ENCODE assay signal across 25 cellular contexts in genomic region chr7:152528612-152529011, GRCh38.
"Had no signal": no experiment of that assay in that cellular context is flagged by ENCODE, and none has a peak within 500 bp of the region (broad histone marks: within the 10 kb centered on the region; RNA-seq: fewer than 3 reads in every experiment).

No MANE protein-coding gene starts in this region.

- H3K36me3 Mint-ChIP-seq: activated naive CD8-positive, alpha-beta T cell had no signal

- H3K27me3 Mint-ChIP-seq: activated CD4-positive, alpha-beta T cell treated with anti-CD3 and anti-CD28 coated beads, Interleukin-2, amount 10 ng/mL, durations not matched to agents 7 days and 5 days; activated CD8-positive, alpha-beta T cell treated with anti-CD3 and anti-CD28 coated beads for 36 hours; activated naive CD8-positive, alpha-beta T cell; activated T-helper 17 cell treated with anti-CD3 and anti-CD28 coated beads, Interleukin-2, amount 50 U/mL, for 72 hours; dendritic cell treated with granulocyte-macrophage colony-stimulating factor and Interleukin-4, amounts not matched to agents 40 ng/mL and 50 ng/mL, for 4 days had no signal

- H3K9me3 Mint-ChIP-seq: activated CD4-positive, alpha-beta T cell treated with anti-CD3 and anti-CD28 coated beads, Interleukin-2, amount 10 ng/mL, durations not matched to agents 7 days and 5 days; activated CD8-positive, alpha-beta T cell treated with anti-CD3 and anti-CD28 coated beads for 36 hours; activated T-cell treated with anti-CD3 and anti-CD28 coated beads, Interleukin-2, amount 50 U/mL, for 4 hours; activated T-helper 17 cell treated with anti-CD3 and anti-CD28 coated beads, Interleukin-2, amount 50 U/mL, for 72 hours; central memory CD8-positive, alpha-beta T cell; dendritic cell treated with granulocyte-macrophage colony-stimulating factor and Interleukin-4, amounts not matched to agents 40 ng/mL and 50 ng/mL, for 4 days had no signal

- H3K27ac Mint-ChIP-seq: activated CD4-positive, alpha-beta T cell treated with anti-CD3 and anti-CD28 coated beads for 36 hours; activated CD4-positive, alpha-beta T cell treated with anti-CD3 and anti-CD28 coated beads, Interleukin-2, amount 10 ng/mL, durations not matched to agents 7 days and 5 days; activated CD8-positive, alpha-beta T cell treated with anti-CD3 and anti-CD28 coated beads for 36 hours; activated naive CD8-positive, alpha-beta T cell; activated T-helper 17 cell treated with anti-CD3 and anti-CD28 coated beads, Interleukin-2, amount 50 U/mL, for 72 hours; dendritic cell treated with granulocyte-macrophage colony-stimulating factor and Interleukin-4, amounts not matched to agents 40 ng/mL and 50 ng/mL, for 4 days; endodermal cell had no signal

- H3K4me3 Mint-ChIP-seq: activated CD4-positive, alpha-beta T cell treated with anti-CD3 and anti-CD28 coated beads for 36 hours; activated CD4-positive, alpha-beta T cell treated with anti-CD3 and anti-CD28 coated beads, Interleukin-2, amount 10 ng/mL, durations not matched to agents 7 days and 5 days; activated CD8-positive, alpha-beta T cell treated with anti-CD3 and anti-CD28 coated beads for 36 hours; activated naive CD8-positive, alpha-beta T cell; activated T-cell treated with anti-CD3 and anti-CD28 coated beads, Interleukin-2, amount 50 U/mL, for 4 hours; activated T-helper 17 cell treated with anti-CD3 and anti-CD28 coated beads, Interleukin-2, amount 50 U/mL, for 72 hours; central memory CD8-positive, alpha-beta T cell; dendritic cell treated with granulocyte-macrophage colony-stimulating factor and Interleukin-4, amounts not matched to agents 40 ng/mL and 50 ng/mL, for 4 days; endodermal cell had no signal

- H3K4me1 Mint-ChIP-seq: activated CD4-positive, alpha-beta T cell treated with anti-CD3 and anti-CD28 coated beads for 36 hours; activated CD4-positive, alpha-beta T cell treated with anti-CD3 and anti-CD28 coated beads, Interleukin-2, amount 10 ng/mL, durations not matched to agents 7 days and 5 days; activated T-helper 17 cell treated with anti-CD3 and anti-CD28 coated beads, Interleukin-2, amount 50 U/mL, for 72 hours; central memory CD8-positive, alpha-beta T cell; endodermal cell had no signal

- DNase-seq: activated CD4-positive, alpha-beta T cell treated with anti-CD3 and anti-CD28 coated beads for 36 hours; activated CD4-positive, alpha-beta T cell treated with anti-CD3 and anti-CD28 coated beads, Interleukin-2, amount 10 ng/mL, durations not matched to agents 7 days and 5 days; activated CD4-positive, alpha-beta T cell treated with anti-CD3 and anti-CD28 coated beads, Interleukin-2, amount 50 U/mL, for 48 hours; activated CD4-positive, CD25-positive, alpha-beta regulatory T cell; activated CD4-positive, CD25-positive, alpha-beta regulatory T cell treated with anti-CD3 and anti-CD28 coated beads, Interleukin-2, amount 50 U/mL, for 72 hours; activated CD8-positive, alpha-beta memory T cell treated with anti-CD3 and anti-CD28 coated beads for 24 hours; activated CD8-positive, alpha-beta T cell treated with anti-CD3 and anti-CD28 coated beads for 36 hours; activated effector memory CD4-positive, alpha-beta T cell treated with Interleukin-2 at 50 U/mL for 16 hours; activated gamma-delta T cell treated with Interleukin-2 at 50 U/mL for 16 hours; activated naive CD4-positive, alpha-beta T cell treated with anti-CD3 and anti-CD28 coated beads, Interleukin-2, amount 50 U/mL, for 16 hours; activated naive CD4-positive, alpha-beta T cell treated with Interleukin-2 at 50 U/mL for 16 hours; activated T-cell treated with anti-CD3 and anti-CD28 coated beads, Interleukin-2, amount 50 U/mL, for 4 hours; amygdala; body of pancreas; dorsolateral prefrontal cortex; effector memory CD4-positive, alpha-beta T cell; endodermal cell; foreskin fibroblast; glutamatergic neuron; heart left ventricle; T-helper 2 cell had no signal
